Comparison of ENCODE assay signal across 8 cellular contexts in the genomic region with DNA sequence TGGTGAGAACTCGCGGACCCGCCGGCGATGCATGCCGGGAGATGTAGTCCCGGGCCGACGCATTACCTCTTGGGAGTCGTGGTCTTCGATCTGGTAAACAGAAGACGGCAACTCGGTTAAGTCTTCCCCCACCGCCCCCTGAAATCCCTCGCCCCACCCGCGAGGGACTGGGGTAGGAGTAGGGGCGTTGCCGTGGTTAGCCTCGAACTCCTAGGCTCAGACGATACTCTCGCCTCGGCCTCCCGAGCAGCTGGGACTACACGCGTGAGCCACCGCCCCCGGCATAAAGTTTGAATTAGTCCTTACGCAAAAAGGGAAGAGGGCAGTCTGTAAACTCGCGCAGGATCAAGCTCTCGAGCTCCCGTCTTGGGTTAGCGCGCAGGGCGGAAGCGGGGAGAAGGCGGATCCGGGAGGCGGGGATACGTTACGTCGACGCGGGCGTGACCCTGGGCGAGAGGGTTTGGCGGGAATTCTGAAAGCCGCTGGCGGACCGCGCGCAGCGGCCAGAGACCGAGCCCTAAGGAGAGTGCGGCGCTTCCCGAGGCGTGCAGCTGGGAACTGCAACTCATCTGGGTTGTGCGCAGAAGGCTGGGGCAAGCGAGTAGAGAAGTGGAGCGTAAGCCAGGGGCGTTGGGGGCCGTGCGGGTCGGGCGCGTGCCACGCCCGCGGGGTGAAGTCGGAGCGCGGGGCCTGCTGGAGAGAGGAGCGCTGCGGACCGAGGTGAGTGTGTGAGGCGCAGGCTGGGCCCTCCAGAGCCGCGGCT.
DNase-seq lines count a peak whose midpoint lies in the region; ATAC-seq and FAIRE-seq lines count a peak whose summit lies in the region.

A gene (plus strand): TSS at position 469 of the 763 bp plus-strand sequence. CDS start 3,585 bp downstream, outside the sequence.

- H3K27ac Mint-ChIP-seq in effector memory CD8-positive, alpha-beta T cell: peak within 1 kb of the TSS; percentile 96 to 97
- peak within 1 kb of the TSS; percentile 94 for H3K27ac Mint-ChIP-seq in memory B cell

- H3K4me1 Mint-ChIP-seq in effector memory CD8-positive, alpha-beta T cell (ENCODE audit: low read depth in 2 of 2): peaks cover 15 to 25% of the 10 kb centered on the region in 2 donors
- peaks cover 11% of the 10 kb centered on the region for H3K4me1 Mint-ChIP-seq in memory B cell

- peaks cover 19% of the 10 kb centered on the region for H3K36me3 Mint-ChIP-seq in effector memory CD8-positive, alpha-beta T cell (ENCODE audit: insufficient read depth)
- H3K36me3 Mint-ChIP-seq in memory B cell: peaks cover 2% of the 10 kb centered on the region

- H3K27me3 Mint-ChIP-seq in effector memory CD8-positive, alpha-beta T cell: no peaks in the 10 kb centered on the region
- no peaks in the 10 kb centered on the region for H3K27me3 Mint-ChIP-seq in memory B cell

- peak; percentile 65 for ATAC-seq in GM21367 (IDR thresholded peaks at IDR 0.05; ENCODE audit: unreplicated experiment)
- peak; percentile 92 for ATAC-seq in effector memory CD8-positive, alpha-beta T cell (replicated peaks)
- peak; percentile 86 for ATAC-seq in memory B cell (ENCODE audit: low read depth)

- peak; percentile 48 for FAIRE-seq in HTR-8/SVneo (lab: Jason Lieb, UNC)

- peak; percentile 86 for DNase-seq in COR-L47 (lab: John Stamatoyannopoulos, UW)
- DNase-seq in HTR-8/SVneo (ENCODE audit: insufficient read length, low spot score): peak; percentile 88
- DNase-seq in NOMO-1 treated with DMSO at 0.1 percent for 48 hours (lab: John Stamatoyannopoulos, UW; ENCODE audit: unreplicated experiment): peak; percentile 99
- DNase-seq in activated CD8-positive, alpha-beta memory T cell treated with anti-CD3 and anti-CD28 coated beads for 4 hours (ENCODE audit: low read depth in 2 of 2): peak; percentile 79 to 85
- peak; percentile 90 to 92 (median 91) for DNase-seq in effector memory CD8-positive, alpha-beta T cell
- peak; percentile 82 to 90 for DNase-seq in memory B cell (ENCODE audit: low spot score in 2 of 2)
- peak; percentile 86 for DNase-seq in stimulated activated CD8-positive, alpha-beta memory T cell treated with anti-CD3 and anti-CD28 coated beads, Interleukin-12 subunit alpha, Interleukin-12 subunit beta, amount 100 ng/mL, for 1 hour (ENCODE audit: low read depth)

- no peaks in the 10 kb centered on the region for H3K9me3 Mint-ChIP-seq in effector memory CD8-positive, alpha-beta T cell
- no peaks in the 10 kb centered on the region for H3K9me3 Mint-ChIP-seq in memory B cell

- H3K4me3 Mint-ChIP-seq in effector memory CD8-positive, alpha-beta T cell: peak within 1 kb of the TSS; percentile 94 to 97
- H3K4me3 Mint-ChIP-seq in memory B cell: peak within 1 kb of the TSS; percentile 99

Comparison
In these comparisons a context has a peak if more than half of its experiments do, and no peak if none do; other contexts are left out.
1. Peak in every context shown above with its lines: DNase-seq and ATAC-seq.